Comparison of ENCODE assay signal across 10 cellular contexts in the genomic region with DNA sequence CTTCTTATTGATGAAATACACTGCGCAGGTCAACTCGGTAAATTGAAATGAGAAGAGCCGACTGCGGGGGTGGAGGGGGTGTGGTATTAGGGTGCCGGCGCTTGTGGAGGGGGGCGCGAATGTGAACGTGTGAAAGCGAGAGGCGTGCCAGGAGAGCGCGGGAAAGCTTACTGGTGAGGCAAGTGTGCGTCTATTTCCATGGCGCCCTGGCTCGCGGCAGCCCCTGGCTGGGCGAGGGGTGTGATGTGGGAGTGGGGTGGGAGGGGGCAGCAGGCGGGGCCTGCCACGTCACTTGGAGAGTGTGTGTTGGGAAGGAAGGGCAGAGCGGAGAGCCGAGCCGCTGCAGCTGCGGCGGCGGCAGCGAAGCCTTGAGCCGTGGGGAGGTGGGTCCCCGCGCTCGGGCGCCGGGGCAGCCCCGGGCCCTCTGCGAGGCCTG.
DNase-seq lines count a peak whose midpoint lies in the region; ATAC-seq and TF ChIP-seq lines count a peak whose summit lies in the region.
"Had no signal": no experiment of that assay in that cellular context is flagged by ENCODE, and none has a peak within 500 bp of the region (broad histone marks: within the 10 kb centered on the region; RNA-seq: fewer than 3 reads in every experiment).

No MANE protein-coding gene starts in this region.

- in situ Hi-C loops in HAP-1 (cut with MboI; ENCODE audit: low sequenced_read_pairs): no loop called here

- H3K27me3 ChIP-seq in BE2C (peaks cover 44% of the 10 kb centered on the region), HAP-1 (ENCODE audit: low read depth) (peaks cover 17% of the 10 kb centered on the region)

- peaks cover 47% of the 10 kb centered on the region for H3K4me1 Mint-ChIP-seq in activated CD4-positive, alpha-beta memory T cell treated with anti-CD3 and anti-CD28 coated beads, Interleukin-2, amount 10 ng/mL, durations not matched to agents 7 days and 5 days
- H3K4me1 Mint-ChIP-seq in stimulated activated naive B cell treated with anti-CD40 and anti-IgM and Interleukin-4, amounts not matched to agents 10 μg/mL and 1 μg/mL and 100 μg/mL, for 72 hours: peaks cover 28 to 48% of the 10 kb centered on the region in 2 donors

- POLR2A ChIA-PET in activated CD4-positive, alpha-beta memory T cell treated with anti-CD3 and anti-CD28 coated beads, Interleukin-2, amount 10 ng/mL, durations not matched to agents 7 days and 5 days (lab: Charles Lee): interaction anchor here (1.0 to 4.8 kb wide), 2 partner anchors 19 to 160 kb away, joined by 3 to 52 read pairs; no protein-coding TSS in a partner anchor

- DNase-seq in NCI-H1436 (lab: John Stamatoyannopoulos, UW) (peak; percentile 59), NCI-H1436 treated with DMSO at 0.1 percent for 48 hours (lab: John Stamatoyannopoulos, UW) (no peak), BE2C (no peak), HAP-1 (ENCODE audit: low spot score in 2 of 2) (no peak)
- DNase-seq in activated CD4-positive, alpha-beta memory T cell treated with anti-CD3 and anti-CD28 coated beads, Interleukin-2, amount 10 ng/mL, durations not matched to agents 7 days and 5 days: no peak
- no peak for DNase-seq in stimulated activated naive B cell treated with anti-CD40 and anti-IgM and Interleukin-4, amounts not matched to agents 10 μg/mL and 1 μg/mL and 100 μg/mL, for 72 hours

- H3K4me3 ChIP-seq in iPS-18c (ENCODE audit: insufficient read depth, low read depth, low read length) (peak overlapping the region; percentile 72), BE2C (ENCODE audit: low read depth, low read length) (no peak overlapping the region), HAP-1 (no peak overlapping the region)
- H3K4me3 ChIP-seq: A549 had no signal

- CTCF ChIA-PET in activated CD4-positive, alpha-beta memory T cell treated with anti-CD3 and anti-CD28 coated beads, Interleukin-2, amount 10 ng/mL, durations not matched to agents 7 days and 5 days (lab: Charles Lee): interaction anchor here (1.9 to 6.7 kb wide), 2 partner anchors 20 to 47 kb away, joined by 6 to 32 read pairs; no protein-coding TSS in a partner anchor

- peaks cover 2% of the 10 kb centered on the region for H3K9me3 ChIP-seq in iPS-18c (ENCODE audit: control insufficient read depth, insufficient read depth, low read length)
- H3K9me3 ChIP-seq in BE2C: no peaks in the 10 kb centered on the region
- H3K9me3 ChIP-seq in HAP-1: no peaks in the 10 kb centered on the region
- H3K9me3 ChIP-seq: A549 had no signal

- no peaks in the 10 kb centered on the region for H3K4me1 ChIP-seq in BE2C
- no peaks in the 10 kb centered on the region for H3K4me1 ChIP-seq in HAP-1
- H3K4me1 ChIP-seq: A549 had no signal

- H3K4me3 Mint-ChIP-seq in activated CD4-positive, alpha-beta memory T cell treated with anti-CD3 and anti-CD28 coated beads, Interleukin-2, amount 10 ng/mL, durations not matched to agents 7 days and 5 days: peak overlapping the region; percentile 38
- peak overlapping the region; percentile 81 to 87 for H3K4me3 Mint-ChIP-seq in stimulated activated naive B cell treated with anti-CD40 and anti-IgM and Interleukin-4, amounts not matched to agents 10 μg/mL and 1 μg/mL and 100 μg/mL, for 72 hours

- H3K9me3 Mint-ChIP-seq in activated CD4-positive, alpha-beta memory T cell treated with anti-CD3 and anti-CD28 coated beads, Interleukin-2, amount 10 ng/mL, durations not matched to agents 7 days and 5 days: no peaks in the 10 kb centered on the region
- no peaks in the 10 kb centered on the region for H3K9me3 Mint-ChIP-seq in stimulated activated naive B cell treated with anti-CD40 and anti-IgM and Interleukin-4, amounts not matched to agents 10 μg/mL and 1 μg/mL and 100 μg/mL, for 72 hours
- H3K9me3 Mint-ChIP-seq: activated T-helper 2 cell treated with anti-CD3 and anti-CD28 coated beads, Interferon-gamma antibody, Interleukin-2, Interleukin-4, amounts not matched to agents 10 μg/mL and 5 μg/mL and 100 μg/mL, durations not matched to agents 14 hours and 24 hours and 36 hours had no signal

- peak; percentile 35 to 52 for ATAC-seq in stimulated activated naive B cell treated with anti-CD40 and anti-IgM and Interleukin-4, amounts not matched to agents 10 μg/mL and 1 μg/mL and 100 μg/mL, for 72 hours (replicated peaks)
- no peak for ATAC-seq in GM18498 (IDR thresholded peaks at IDR 0.05; ENCODE audit: unreplicated experiment)
- ATAC-seq: A549 had no signal

- no peak for TF ChIP-seq CTCF in BE2C (IDR thresholded peaks at IDR 0.05; ENCODE audit: low read depth, low read length)

- no peak overlapping the region for H3K27ac Mint-ChIP-seq in activated CD4-positive, alpha-beta memory T cell treated with anti-CD3 and anti-CD28 coated beads, Interleukin-2, amount 10 ng/mL, durations not matched to agents 7 days and 5 days
- H3K27ac Mint-ChIP-seq in stimulated activated naive B cell treated with anti-CD40 and anti-IgM and Interleukin-4, amounts not matched to agents 10 μg/mL and 1 μg/mL and 100 μg/mL, for 72 hours: peak overlapping the region; percentile 2
- H3K27ac Mint-ChIP-seq: activated T-helper 2 cell treated with anti-CD3 and anti-CD28 coated beads, Interferon-gamma antibody, Interleukin-2, Interleukin-4, amounts not matched to agents 10 μg/mL and 5 μg/mL and 100 μg/mL, durations not matched to agents 14 hours and 24 hours and 36 hours had no signal

- H3K27me3 Mint-ChIP-seq in activated CD4-positive, alpha-beta memory T cell treated with anti-CD3 and anti-CD28 coated beads, Interleukin-2, amount 10 ng/mL, durations not matched to agents 7 days and 5 days: peaks cover 14% of the 10 kb centered on the region
- peaks cover 27 to 33% of the 10 kb centered on the region in 2 donors for H3K27me3 Mint-ChIP-seq in stimulated activated naive B cell treated with anti-CD40 and anti-IgM and Interleukin-4, amounts not matched to agents 10 μg/mL and 1 μg/mL and 100 μg/mL, for 72 hours

- H3K36me3 Mint-ChIP-seq in activated CD4-positive, alpha-beta memory T cell treated with anti-CD3 and anti-CD28 coated beads, Interleukin-2, amount 10 ng/mL, durations not matched to agents 7 days and 5 days (ENCODE audit: low read depth): peaks cover 29% of the 10 kb centered on the region
- peaks cover 11 to 12% of the 10 kb centered on the region in 2 donors for H3K36me3 Mint-ChIP-seq in stimulated activated naive B cell treated with anti-CD40 and anti-IgM and Interleukin-4, amounts not matched to agents 10 μg/mL and 1 μg/mL and 100 μg/mL, for 72 hours

- H3K36me3 ChIP-seq in BE2C (no peaks in the 10 kb centered on the region), HAP-1 (replicated peaks) (no peaks in the 10 kb centered on the region)
